Comparison of ENCODE assay signal across 9 cellular contexts in the genomic region with DNA sequence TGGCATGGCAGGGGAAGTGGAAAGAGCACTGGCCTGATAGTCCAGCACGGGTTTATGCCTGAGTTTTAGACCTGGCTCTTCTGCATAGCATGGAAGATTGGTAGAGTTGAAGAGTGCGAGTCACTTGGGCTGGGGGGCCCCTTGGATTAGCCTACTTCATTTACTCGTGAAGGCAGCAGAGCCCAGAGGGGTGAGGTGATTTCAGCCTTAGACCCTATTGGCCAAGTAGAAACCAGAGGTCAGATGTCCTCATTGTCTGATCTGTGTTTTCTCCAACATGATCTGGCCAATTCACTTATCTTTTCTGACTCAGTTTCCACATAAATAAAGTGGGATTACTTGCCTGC. TPM values are rescaled to one million over a fixed set of nuclear protein-coding genes. Genes with fewer than 3 reads are reported as not detected.
DNase-seq lines count a peak whose midpoint lies in the region; ATAC-seq and TF ChIP-seq lines count a peak whose summit lies in the region.
"Had no signal": no experiment of that assay in that cellular context is flagged by ENCODE, and none has a peak within 500 bp of the region (broad histone marks: within the 10 kb centered on the region; RNA-seq: fewer than 3 reads in every experiment).

No MANE protein-coding gene starts in this region.

- no peaks in the 10 kb centered on the region for H3K9me3 Mint-ChIP-seq in activated T-cell treated with anti-CD3 and anti-CD28 coated beads, Interleukin-2, amount 50 U/mL, for 24 hours

- peaks cover 13% of the 10 kb centered on the region for H3K79me1 ChIP-seq in mesendoderm (ENCODE audit: low read length)

- peak overlapping the region; percentile 60 for H3K4me2 ChIP-seq in mesendoderm (ENCODE audit: low read length)

- H3K36me3 Mint-ChIP-seq in activated T-cell treated with anti-CD3 and anti-CD28 coated beads, Interleukin-2, amount 50 U/mL, for 24 hours (ENCODE audit: low read depth), result no peaks in the 10 kb centered on the region

- H3K18ac ChIP-seq in mesendoderm (ENCODE audit: low read length), result peak overlapping the region; percentile 93

- H3K79me2 ChIP-seq in mesendoderm (ENCODE audit: control insufficient read depth, insufficient read depth, low read length), result peaks cover 38% of the 10 kb centered on the region

- H3K27me3 ChIP-seq in breast epithelium, result no peaks in the 10 kb centered on the region
- no peaks in the 10 kb centered on the region for H3K27me3 ChIP-seq in mesendoderm (ENCODE audit: insufficient read depth, low read length, poor library complexity)
- H3K27me3 ChIP-seq in thymus (ENCODE audit: control insufficient read depth, insufficient read depth), result peaks cover 44% of the 10 kb centered on the region

- no peak for DNase-seq in activated T-cell treated with anti-CD3 and anti-CD28 coated beads, Interleukin-2, amount 50 U/mL, for 24 hours
- no peak for DNase-seq in activated T-cell treated with anti-CD3 and anti-CD28 coated beads for 4 hours
- DNase-seq in breast epithelium (ENCODE audit: low spot score in 2 of 2), result no peak
- peak; percentile 20 for DNase-seq in mesendoderm
- no peak for DNase-seq in effector CD8-positive, alpha-beta T cell (lab: John Stamatoyannopoulos, UW)
- DNase-seq: NCI-H2227 treated with DMSO at 0.1 percent for 48 hours had no signal

- intact Hi-C loops in breast epithelium (cut with DNase I; ENCODE audit: low total_unique reads), result no loop called here

- H3K4me3 ChIP-seq in breast epithelium, result peak overlapping the region; percentile 78 to 88 (median 82)
- H3K4me3 ChIP-seq in mesendoderm (ENCODE audit: low read length), result no peak overlapping the region
- H3K4me3 ChIP-seq in thymus (ENCODE audit: low read length), result no peak overlapping the region

- H3K23ac ChIP-seq in mesendoderm (ENCODE audit: low read length), result no peak overlapping the region

- no peaks in the 10 kb centered on the region for H3K9me3 ChIP-seq in breast epithelium
- peaks cover 1% of the 10 kb centered on the region for H3K9me3 ChIP-seq in thymus (ENCODE audit: control insufficient read depth)

- H4K5ac ChIP-seq in mesendoderm (ENCODE audit: low read length), result no peak overlapping the region

- peaks cover 35% of the 10 kb centered on the region for H3K27me3 Mint-ChIP-seq in activated T-cell treated with anti-CD3 and anti-CD28 coated beads, Interleukin-2, amount 50 U/mL, for 24 hours

- no peak overlapping the region for H2AK5ac ChIP-seq in mesendoderm (ENCODE audit: low read length)

- no peak overlapping the region for H4K8ac ChIP-seq in mesendoderm (ENCODE audit: low read depth, low read length)

- no peak overlapping the region for H3K27ac Mint-ChIP-seq in activated T-cell treated with anti-CD3 and anti-CD28 coated beads, Interleukin-2, amount 50 U/mL, for 24 hours

- no peak overlapping the region for H2BK5ac ChIP-seq in mesendoderm (ENCODE audit: low read length)

- H2BK120ac ChIP-seq in mesendoderm (ENCODE audit: low read depth, low read length), result no peak overlapping the region

- WGBS in mesendoderm (ENCODE audit: extremely low coverage, insufficient coverage, low lambda C conversion rate), result no CpG with 5 or more reads among the region's 3 CpGs
- 69% methylated on average over 3 of the region's 3 CpGs for WGBS in thymus

- H3K27ac ChIP-seq in breast epithelium (peak overlapping the region; percentile 85 to 94), mesendoderm (ENCODE audit: low read depth, low read length) (no peak overlapping the region), thymus (ENCODE audit: low read depth) (peak overlapping the region; percentile 13)

- peaks cover 0 to 18% of the 10 kb centered on the region in 2 donors for H3K4me1 ChIP-seq in breast epithelium
- H3K4me1 ChIP-seq in mesendoderm (ENCODE audit: control insufficient read depth, low read depth, low read length), result peaks cover 32% of the 10 kb centered on the region
- peaks cover 3% of the 10 kb centered on the region for H3K4me1 ChIP-seq in thymus (ENCODE audit: control insufficient read depth, insufficient read depth, low read length)

- no peak overlapping the region for H3K4ac ChIP-seq in mesendoderm (ENCODE audit: low read depth, low read length)

- ATAC-seq in HG03139 (IDR thresholded peaks at IDR 0.05; ENCODE audit: unreplicated experiment) (no peak), GM18519 (IDR thresholded peaks at IDR 0.05; ENCODE audit: low FRiP score, unreplicated experiment) (no peak)

- no peak for TF ChIP-seq CTCF in breast epithelium (IDR thresholded peaks at IDR 0.05)

- H3K56ac ChIP-seq in mesendoderm (ENCODE audit: low read length), result no peak overlapping the region

- peak overlapping the region; percentile 89 for H3K9ac ChIP-seq in mesendoderm (ENCODE audit: low read length)

- TF ChIP-seq POLR2A in breast epithelium (IDR thresholded peaks at IDR 0.05), result no peak

- H3K36me3 ChIP-seq in breast epithelium, result no peaks in the 10 kb centered on the region
- no peaks in the 10 kb centered on the region for H3K36me3 ChIP-seq in mesendoderm (ENCODE audit: control insufficient read depth, insufficient read depth, low read length)
- H3K36me3 ChIP-seq in thymus (ENCODE audit: control insufficient read depth, insufficient read depth), result no peaks in the 10 kb centered on the region

- peak overlapping the region; percentile 73 for H3K4me3 Mint-ChIP-seq in activated T-cell treated with anti-CD3 and anti-CD28 coated beads, Interleukin-2, amount 50 U/mL, for 24 hours

- H2BK15ac ChIP-seq in mesendoderm (replicated peaks; ENCODE audit: low read depth), result no peak overlapping the region

- peaks cover 52% of the 10 kb centered on the region for H3K4me1 Mint-ChIP-seq in activated T-cell treated with anti-CD3 and anti-CD28 coated beads, Interleukin-2, amount 50 U/mL, for 24 hours (ENCODE audit: low read depth)

RNA-seq across cellular contexts. Expression of gene PLEKHG3, which starts 1.9 kb away (rescaled TPM):
- 10 to 100 TPM; 18.7 to 31.5 (median 30.3) TPM for total RNA-seq in breast epithelium
- 20.7 TPM for polyA plus RNA-seq in mesendoderm (2013, experiment 1 of 2)
- polyA plus RNA-seq in mesendoderm (2013, experiment 2 of 2), result 21.8 TPM
- polyA plus RNA-seq in thymus, result 8.5 TPM

Comparison
In these comparisons a context has a peak if more than half of its experiments do, and no peak if none do; other contexts are left out.
1. H3K4me3 ChIP-seq: peak in breast epithelium (3 of 3); none in mesendoderm (single experiment) and thymus (single experiment).